1 cellular context compared by ENCODE assay signal in the genomic region with DNA sequence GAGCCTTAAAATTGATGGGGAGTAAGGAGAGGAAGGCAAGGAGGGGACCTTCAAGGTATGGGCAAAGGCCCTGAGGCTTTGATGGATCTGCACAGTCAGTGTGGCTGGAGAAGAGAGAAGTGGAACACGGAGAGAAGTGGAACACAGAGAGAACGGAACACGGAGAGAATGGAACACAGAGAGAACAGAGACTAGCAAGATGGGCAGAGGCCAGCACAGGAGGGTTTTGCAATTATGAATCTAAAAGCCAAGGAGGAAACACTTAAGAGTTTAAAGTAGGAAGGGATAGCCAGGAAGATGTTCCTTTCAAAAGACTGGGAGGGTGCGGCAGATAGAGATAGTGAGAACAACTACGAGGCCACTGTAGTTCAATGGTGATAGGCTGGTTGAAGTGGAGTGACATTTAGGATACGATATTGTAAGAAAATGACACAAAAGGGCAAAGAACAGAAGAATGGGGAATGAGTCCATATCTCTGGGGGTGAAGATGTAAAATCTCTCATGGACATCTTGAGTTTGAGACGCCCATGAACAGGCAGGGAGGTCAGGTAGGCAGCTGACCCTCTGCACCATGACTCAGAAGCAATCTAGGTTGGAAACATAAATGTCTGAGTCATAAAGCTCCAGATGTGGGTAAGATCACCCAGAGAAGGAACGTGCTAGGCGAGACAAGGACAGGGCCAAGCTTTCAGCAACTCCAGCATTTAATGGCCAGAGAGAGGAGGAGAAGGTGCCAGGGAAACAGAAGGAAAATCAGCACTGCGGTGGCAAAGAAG.
TF ChIP-seq lines count a peak whose summit lies in the region.

No MANE protein-coding gene starts in this region.

TF ChIP-seq in SK-N-SH, 30 proteins besides CTCF, POLR2A, EP300 and RAD21 (continued from another document):
- TF ChIP-seq REST (IDR thresholded peaks at IDR 0.05; ENCODE audit: low read depth, low read length) (no peak), SIN3A (IDR thresholded peaks at IDR 0.05; ENCODE audit: borderline replicate concordance, low read depth, low read length) (no peak), FOSL2 (IDR thresholded peaks at IDR 0.05; ENCODE audit: borderline replicate concordance, low read depth) (peak; percentile 91), EZH2phosphoT487 (IDR thresholded peaks at IDR 0.05; ENCODE audit: borderline replicate concordance, low read depth) (no peak), CHD2 (IDR thresholded peaks at IDR 0.05; ENCODE audit: low read length, partially characterized antibody) (no peak), TCF12 (IDR thresholded peaks at IDR 0.05) (peak; percentile 92), ELF1 (IDR thresholded peaks at IDR 0.05) (no peak), POLR2AphosphoS5 (IDR thresholded peaks at IDR 0.05; ENCODE audit: low read depth, low read length) (peak; percentile 54; the same call in 1 of the 2 replicates), MEF2A (IDR thresholded peaks at IDR 0.05; ENCODE audit: borderline replicate concordance, low read depth) (peak; percentile 25; the same call in 1 of the 2 replicates), GABPA (IDR thresholded peaks at IDR 0.05; ENCODE audit: low read depth) (no peak), NFIC (IDR thresholded peaks at IDR 0.05; ENCODE audit: borderline replicate concordance) (peak; percentile 42; the same call in 1 of the 2 replicates)
- TF ChIP-seq, protein P1, sequence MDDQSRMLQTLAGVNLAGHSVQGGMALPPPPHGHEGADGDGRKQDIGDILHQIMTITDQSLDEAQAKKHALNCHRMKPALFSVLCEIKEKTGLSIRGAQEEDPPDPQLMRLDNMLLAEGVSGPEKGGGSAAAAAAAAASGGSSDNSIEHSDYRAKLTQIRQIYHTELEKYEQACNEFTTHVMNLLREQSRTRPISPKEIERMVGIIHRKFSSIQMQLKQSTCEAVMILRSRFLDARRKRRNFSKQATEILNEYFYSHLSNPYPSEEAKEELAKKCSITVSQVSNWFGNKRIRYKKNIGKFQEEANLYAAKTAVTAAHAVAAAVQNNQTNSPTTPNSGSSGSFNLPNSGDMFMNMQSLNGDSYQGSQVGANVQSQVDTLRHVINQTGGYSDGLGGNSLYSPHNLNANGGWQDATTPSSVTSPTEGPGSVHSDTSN (IDR thresholded peaks at IDR 0.05), result peak; percentile 41
- TF ChIP-seq, protein P2, sequence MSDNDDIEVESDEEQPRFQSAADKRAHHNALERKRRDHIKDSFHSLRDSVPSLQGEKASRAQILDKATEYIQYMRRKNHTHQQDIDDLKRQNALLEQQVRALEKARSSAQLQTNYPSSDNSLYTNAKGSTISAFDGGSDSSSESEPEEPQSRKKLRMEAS (IDR thresholded peaks at IDR 0.05; ENCODE audit: low read depth), result 0 out of 2 replicates have a peak, but pooled peaks have one; percentile 51
